ENCODE assay signal across 8 cellular contexts in the genomic region with DNA sequence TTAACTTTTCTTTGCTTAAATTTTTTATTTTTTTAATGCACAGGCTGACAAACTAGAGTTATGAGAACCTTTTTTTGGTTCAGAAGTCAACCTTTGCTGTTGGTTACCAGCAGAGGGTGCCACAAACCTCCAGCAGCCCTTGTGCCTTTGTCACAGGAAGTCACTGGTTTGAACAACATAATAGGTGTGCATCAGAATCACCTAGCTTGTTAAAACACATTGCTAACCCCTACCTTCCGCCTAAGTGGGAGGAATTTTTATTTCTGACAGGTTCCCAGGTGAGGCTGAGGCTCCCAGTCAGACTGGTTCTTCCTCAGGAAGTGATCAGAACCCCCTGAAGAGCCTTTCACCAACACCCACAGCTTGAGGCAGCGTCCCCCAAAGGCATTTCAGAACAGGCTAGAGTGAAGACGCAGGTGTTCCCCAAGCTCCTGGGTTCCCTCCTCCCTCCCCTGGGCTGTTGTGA. TPM values are rescaled to one million over a fixed set of nuclear protein-coding genes. Genes with fewer than 3 reads are reported as not detected.
A peak's percentile ranks its signal among the peaks of the same experiment; 100 is the strongest.
DNase-seq lines count a peak whose midpoint lies in the region; ATAC-seq, FAIRE-seq and TF ChIP-seq lines count a peak whose summit lies in the region.

No MANE protein-coding gene starts in this region.

- TF ChIP-seq RAD21 in HepG2 (CRISPR knock-in tag; IDR thresholded peaks at IDR 0.05) = peak; percentile 79

- no peak overlapping the region for H3K4me3 Mint-ChIP-seq in activated CD4-positive, alpha-beta T cell treated with anti-CD3 and anti-CD28 coated beads for 36 hours

- no peaks in the 10 kb centered on the region for H3K27me3 Mint-ChIP-seq in activated CD4-positive, alpha-beta T cell treated with anti-CD3 and anti-CD28 coated beads for 36 hours

- intact Hi-C loops in activated CD4-positive, alpha-beta T cell treated with anti-CD3 and anti-CD28 coated beads for 36 hours (cut with DNase I, micrococcal nuclease) = loop anchor here (1.0 to 10.0 kb wide), 5 partner anchors 22 to 73 kb away; partner anchors contain the start of genes VDAC2 (in 2 of the 2) and SAMD8 (in 1 of the 2)
- intact Hi-C loops in HepG2 (cut with micrococcal nuclease; ENCODE audit: unreplicated experiment) = loop anchor here (1.0 to 5.0 kb wide), 3 partner anchors 19 to 76 kb away; partner anchors contain the start of gene SAMD8

- no peak overlapping the region for H3K9ac ChIP-seq in HepG2 (ENCODE audit: insufficient read depth, low read depth, low read length)

- H4K20me1 ChIP-seq in HepG2 (ENCODE audit: insufficient read depth, low read length) = no peaks in the 10 kb centered on the region

- no peak for TF ChIP-seq EP300 in HepG2 (IDR thresholded peaks at IDR 0.05; ENCODE audit: low read depth in 2 of 2, low read length in 2 of 2)
- TF ChIP-seq EP300 in HepG2 (CRISPR knock-in tag; IDR thresholded peaks at IDR 0.05; ENCODE audit: borderline replicate concordance) = no peak

- H3K36me3 ChIP-seq in HepG2 (replicated peaks in 1 of 2; ENCODE audit: control insufficient read depth in 1 of 2, insufficient read depth in 2 of 2, low read length in 2 of 2) = no peaks in the 10 kb centered on the region

- no peaks in the 10 kb centered on the region for H3K9me3 ChIP-seq in HepG2 (ENCODE audit: low read length)

- H3K9me3 Mint-ChIP-seq in activated CD4-positive, alpha-beta T cell treated with anti-CD3 and anti-CD28 coated beads for 36 hours (ENCODE audit: low read depth) = no peaks in the 10 kb centered on the region

- H2AFZ ChIP-seq in HepG2 (ENCODE audit: low read length) = no peak overlapping the region

- in situ Hi-C loops in HepG2 (cut with HindIII; ENCODE audit: extremely low pct_ligation_motif_present, low pct_unique_long_range_greater_than_20kb) = loop anchor here (5.0 kb wide), 1 partner anchor 44 kb away; no protein-coding TSS in a partner anchor

- no peaks in the 10 kb centered on the region for H3K79me2 ChIP-seq in HepG2 (ENCODE audit: insufficient read depth, low read length)

- H3K36me3 Mint-ChIP-seq in activated CD4-positive, alpha-beta T cell treated with anti-CD3 and anti-CD28 coated beads for 36 hours (ENCODE audit: low read depth) = no peaks in the 10 kb centered on the region

- no peak overlapping the region for H3K4me2 ChIP-seq in HepG2 (ENCODE audit: low read depth, low read length)

- no TSS peak for BruUV-seq in HepG2 (replicated peaks; lab: Mats Ljungman, UMichigan)

- no peak overlapping the region for H3K4me3 ChIP-seq in AG04449 (ENCODE audit: low read depth, low read length)
- no peak overlapping the region for H3K4me3 ChIP-seq in coronary artery
- H3K4me3 ChIP-seq in HepG2 (replicated peaks in 1 of 3; ENCODE audit: insufficient read depth in 1 of 3, low read depth in 2 of 3, low read length in 3 of 3) = no peak overlapping the region

- DNase-seq in AG04449 (ENCODE audit: low read depth, low spot score) = no peak
- DNase-seq in NCI-H1092 (lab: John Stamatoyannopoulos, UW) = peak; percentile 18
- peak; percentile 81 for DNase-seq in activated CD4-positive, alpha-beta T cell treated with anti-CD3 and anti-CD28 coated beads for 36 hours
- no peak for DNase-seq in coronary artery (ENCODE audit: low spot score)
- peak; percentile 69 for DNase-seq in HepG2 (ENCODE audit: low spot score)
- peak; percentile 38 to 47 for DNase-seq in stimulated activated CD8-positive, alpha-beta memory T cell treated with anti-CD3 and anti-CD28 coated beads, Interleukin-2, amount 100 ng/mL, for 1 hour (ENCODE audit: low read depth in 2 of 2)
- DNase-seq in NCI-H187 treated with DMSO at 0.1 percent for 48 hours (lab: John Stamatoyannopoulos, UW) = no peak

- no peak overlapping the region for H3K27ac ChIP-seq in coronary artery
- no peak overlapping the region for H3K27ac ChIP-seq in HepG2 (ENCODE audit: extremely low read length, insufficient read depth, low read length)

- ATAC-seq in GM18861 (IDR thresholded peaks at IDR 0.05; ENCODE audit: unreplicated experiment) (peak; percentile 56), HepG2 (peak; percentile 45)
- ATAC-seq in activated CD4-positive, alpha-beta T cell treated with anti-CD3 and anti-CD28 coated beads for 36 hours = peak; percentile 91

- peak overlapping the region; percentile 72 for H3K27ac Mint-ChIP-seq in activated CD4-positive, alpha-beta T cell treated with anti-CD3 and anti-CD28 coated beads for 36 hours

- CTCF ChIA-PET in AG04449 (lab: Yijun Ruan, JAX) (interaction anchor here (0.7 to 16.5 kb wide), 20 partner anchors 9 to 944 kb away, joined by 3 to 302 read pairs (median 4); partner anchors contain the start of gene COMTD1), HepG2 (lab: Yijun Ruan, JAX; ENCODE audit: low intra/inter-chr PET ratio, low total read pairs) (interaction anchor here (1.2 to 3.3 kb wide), 3 partner anchors 41 to 48 kb away, joined by 4 to 34 read pairs (median 28); partner anchors contain the start of gene COMTD1)
- CTCF ChIA-PET in activated CD4-positive, alpha-beta T cell treated with anti-CD3 and anti-CD28 coated beads for 36 hours (lab: Charles Lee) = interaction anchor here (0.7 to 3.1 kb wide), 21 partner anchors 9 to 233 kb away, joined by 3 to 40 read pairs (median 5); partner anchors contain the start of genes COMTD1 and VDAC2

- WGBS in HepG2 (ENCODE audit: low lambda C conversion rate) = 70% methylated on average over 3 of the region's 3 CpGs

- TF ChIP-seq POLR2A in HepG2 (IDR thresholded peaks at IDR 0.05; ENCODE audit: insufficient read depth in 1 of 2, low read depth in 2 of 2, low read length in 2 of 2) = no peak

- H3K27me3 ChIP-seq in HepG2 (ENCODE audit: control insufficient read depth in 1 of 2, insufficient read depth in 2 of 2, low read length in 2 of 2) = no peaks in the 10 kb centered on the region

- peak; percentile 88 for FAIRE-seq in HepG2 (lab: Jason Lieb, UNC)

- H3K4me1 ChIP-seq in HepG2 (ENCODE audit: insufficient read depth, low read length) = peaks cover 76% of the 10 kb centered on the region

- POLR2A ChIA-PET in AG04449 (lab: Yijun Ruan, JAX) (interaction anchor here (1.2 to 2.0 kb wide), 2 partner anchors 22 to 47 kb away, joined by 4 to 5 read pairs; no protein-coding TSS in a partner anchor), HepG2 (lab: Yijun Ruan, JAX) (interaction anchor here (0.6 to 2.8 kb wide), 15 partner anchors 11 to 1163 kb away, joined by 3 to 16 read pairs (median 4); partner anchors contain the start of genes SAMD8 and VDAC2)
- POLR2A ChIA-PET in activated CD4-positive, alpha-beta T cell treated with anti-CD3 and anti-CD28 coated beads for 36 hours (lab: Charles Lee) = interaction anchor here (1.0 to 1.2 kb wide), 3 partner anchors 22 to 47 kb away, joined by 4 to 6 read pairs (median 4); no protein-coding TSS in a partner anchor

- TF ChIP-seq CTCF in AG04449 (IDR thresholded peaks at IDR 0.05; ENCODE audit: insufficient read depth, low read length, missing control alignments) (peak; percentile 68), coronary artery (IDR thresholded peaks at IDR 0.05) (peak; percentile 50), HepG2 (CRISPR knock-in tag; IDR thresholded peaks at IDR 0.05) (peak; percentile 78)

- peaks cover 10% of the 10 kb centered on the region for H3K4me1 Mint-ChIP-seq in activated CD4-positive, alpha-beta T cell treated with anti-CD3 and anti-CD28 coated beads for 36 hours

RNA-seq across cellular contexts. Expression of gene VDAC2, which starts 22.6 kb away (rescaled TPM):
- 100 to 1,000 TPM; 122 to 233 TPM for total RNA-seq in activated CD4-positive, alpha-beta T cell treated with anti-CD3 and anti-CD28 coated beads for 36 hours
- total RNA-seq in HepG2 (2016; rRNA removed; fragmentation: Illumina TruSeq; extraction: Trizol) = 222 and 289 TPM in 2 replicates
- total RNA-seq in HepG2 (2016; cell fraction: cytosol; rRNA removed; fragmentation: Illumina TruSeq; extraction: Trizol; ENCODE audit: low read depth) = 104 and 114 TPM in 2 replicates
- 211 and 292 TPM in 2 replicates for total RNA-seq in HepG2 (2016; cell fraction: insoluble cytoplasmic fraction; rRNA removed; fragmentation: Illumina TruSeq; extraction: Trizol)
- total RNA-seq in HepG2 (2016; cell fraction: membrane; rRNA removed; fragmentation: Illumina TruSeq; extraction: Trizol) = 204 and 207 TPM in 2 replicates
- 115 and 129 TPM in 2 replicates for total RNA-seq in HepG2 (2016; cell fraction: nucleus; rRNA removed; fragmentation: Illumina TruSeq; extraction: Trizol)
- polyA plus RNA-seq in HepG2 (2011; rRNA removed) = 51.4 and 67.9 TPM in 2 replicates
- 57.5 and 78.7 TPM in 2 replicates for polyA plus RNA-seq in HepG2 (2011; cell fraction: cytosol; rRNA removed)
- 39.7 and 47.6 TPM in 2 replicates for polyA plus RNA-seq in HepG2 (2011; cell fraction: nucleus; rRNA removed)
- polyA plus RNA-seq in HepG2 (2012) = 254 and 278 TPM in 2 replicates
- 130 and 148 TPM in 2 replicates for polyA plus RNA-seq in HepG2 (2016; cell fraction: cytosol; fragmentation: Illumina TruSeq; extraction: Trizol; ENCODE audit: low read depth)
- 312 and 323 TPM in 2 replicates for polyA plus RNA-seq in HepG2 (2016; cell fraction: insoluble cytoplasmic fraction; fragmentation: Illumina TruSeq; extraction: Trizol; ENCODE audit: low read depth)
- polyA plus RNA-seq in HepG2 (2016; cell fraction: membrane; fragmentation: Illumina TruSeq; extraction: Trizol; ENCODE audit: low read depth) = 182 and 196 TPM in 2 replicates
- 145 and 163 TPM in 2 replicates for polyA plus RNA-seq in HepG2 (2016; cell fraction: nucleus; fragmentation: Illumina TruSeq; extraction: Trizol; ENCODE audit: insufficient read depth, low read depth)
- 45.3 and 49.0 TPM in 2 replicates for polyA minus RNA-seq in HepG2 (2011; rRNA and poly(A)+ RNA removed; ENCODE audit: low replicate concordance)
- 83.7 and 98.7 TPM in 2 replicates for polyA minus RNA-seq in HepG2 (2011; cell fraction: cytosol; rRNA and poly(A)+ RNA removed)
- 59.0 and 61.9 TPM in 2 replicates for polyA minus RNA-seq in HepG2 (2011; cell fraction: nucleus; rRNA and poly(A)+ RNA removed)

RNA-seq across cellular contexts. Expression of gene COMTD1, which starts 47.8 kb away (rescaled TPM):
- 10 to 100 TPM; 28.1 to 41.0 TPM for total RNA-seq in activated CD4-positive, alpha-beta T cell treated with anti-CD3 and anti-CD28 coated beads for 36 hours
- total RNA-seq in HepG2 (2016; rRNA removed; fragmentation: Illumina TruSeq; extraction: Trizol) = 9.8 and 18.4 TPM in 2 replicates
- 12.2 and 16.1 TPM in 2 replicates for total RNA-seq in HepG2 (2016; cell fraction: cytosol; rRNA removed; fragmentation: Illumina TruSeq; extraction: Trizol; ENCODE audit: low read depth)
- total RNA-seq in HepG2 (2016; cell fraction: insoluble cytoplasmic fraction; rRNA removed; fragmentation: Illumina TruSeq; extraction: Trizol) = 10.6 and 19.5 TPM in 2 replicates
- total RNA-seq in HepG2 (2016; cell fraction: membrane; rRNA removed; fragmentation: Illumina TruSeq; extraction: Trizol) = 12.0 and 14.7 TPM in 2 replicates
- total RNA-seq in HepG2 (2016; cell fraction: nucleus; rRNA removed; fragmentation: Illumina TruSeq; extraction: Trizol) = 14.6 and 16.0 TPM in 2 replicates
- polyA plus RNA-seq in HepG2 (2011; rRNA removed) = 11.8 and 12.6 TPM in 2 replicates
- 6.8 and 16.3 TPM in 2 replicates for polyA plus RNA-seq in HepG2 (2011; cell fraction: cytosol; rRNA removed)
- 56.9 and 70.5 TPM in 2 replicates for polyA plus RNA-seq in HepG2 (2011; cell fraction: nucleus; rRNA removed)
- polyA plus RNA-seq in HepG2 (2012) = 8.1 and 13.6 TPM in 2 replicates
- 10.0 and 12.3 TPM in 2 replicates for polyA plus RNA-seq in HepG2 (2016; cell fraction: cytosol; fragmentation: Illumina TruSeq; extraction: Trizol; ENCODE audit: low read depth)
- 8.1 and 10.1 TPM in 2 replicates for polyA plus RNA-seq in HepG2 (2016; cell fraction: insoluble cytoplasmic fraction; fragmentation: Illumina TruSeq; extraction: Trizol; ENCODE audit: low read depth)
- 9.1 and 10.0 TPM in 2 replicates for polyA plus RNA-seq in HepG2 (2016; cell fraction: membrane; fragmentation: Illumina TruSeq; extraction: Trizol; ENCODE audit: low read depth)
- polyA plus RNA-seq in HepG2 (2016; cell fraction: nucleus; fragmentation: Illumina TruSeq; extraction: Trizol; ENCODE audit: insufficient read depth, low read depth) = 30.4 and 30.9 TPM in 2 replicates
- 5.5 and 7.7 TPM in 2 replicates for polyA minus RNA-seq in HepG2 (2011; rRNA and poly(A)+ RNA removed; ENCODE audit: low replicate concordance)
- 3.2 and 9.5 TPM in 2 replicates for polyA minus RNA-seq in HepG2 (2011; cell fraction: cytosol; rRNA and poly(A)+ RNA removed)
- 3.4 and 4.1 TPM in 2 replicates for polyA minus RNA-seq in HepG2 (2011; cell fraction: nucleus; rRNA and poly(A)+ RNA removed)

Comparison
In these comparisons a context has a peak if more than half of its experiments do, and no peak if none do; other contexts are left out.
1. DNase-seq: peak in NCI-H1092 (single experiment), activated CD4-positive, alpha-beta T cell treated with anti-CD3 and anti-CD28 coated beads for 36 hours (single experiment), HepG2 (single experiment) and stimulated activated CD8-positive, alpha-beta memory T cell treated with anti-CD3 and anti-CD28 coated beads, Interleukin-2, amount 100 ng/mL, for 1 hour (2 of 2); none in AG04449 (single experiment), coronary artery (single experiment) and NCI-H187 treated with DMSO at 0.1 percent for 48 hours (single experiment).
2. Peak in every context shown above with its lines, with median percentiles within 50 percentile points of each other: CTCF ChIP-seq and ATAC-seq.